In the genomic region with DNA sequence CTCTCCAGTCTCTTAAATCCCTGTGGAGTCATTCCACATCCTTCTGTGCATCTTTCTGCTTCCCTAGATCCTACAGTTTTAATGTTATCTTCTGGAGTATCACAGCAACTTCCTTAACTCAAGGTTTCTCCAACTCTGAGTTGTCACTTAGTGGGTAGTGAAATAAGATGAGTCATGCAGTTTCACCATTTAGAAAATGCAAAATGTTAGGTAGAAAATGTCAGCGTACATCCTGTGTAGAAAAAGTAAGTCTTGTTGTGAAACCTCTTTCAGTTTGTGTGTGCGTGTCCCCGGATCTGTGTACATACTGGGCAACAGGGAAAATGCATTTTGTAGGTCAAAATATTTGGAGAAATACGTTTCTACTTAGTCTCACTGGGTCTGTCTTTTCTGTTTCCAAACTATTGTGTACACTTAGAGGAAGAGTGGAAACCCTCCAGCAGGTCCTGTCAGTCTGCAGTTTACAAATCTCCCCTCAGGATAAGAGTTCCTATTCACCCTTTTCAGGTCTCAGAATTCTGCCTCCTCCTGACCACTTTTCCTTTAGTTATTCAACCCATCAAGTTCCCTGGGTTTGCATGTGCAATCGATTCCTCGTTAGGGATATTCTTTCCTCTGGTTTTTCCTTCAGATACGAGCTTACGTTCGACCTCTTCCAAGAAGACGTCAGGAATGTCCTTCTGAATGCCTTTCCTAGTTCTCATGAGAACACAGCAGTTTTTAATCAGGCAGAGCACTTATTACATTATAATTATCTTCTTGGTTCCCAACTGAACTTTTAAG, we compare ENCODE assay signal across 1 cellular context.
TF ChIP-seq lines count a peak whose summit lies in the region.

No MANE protein-coding gene starts in this region.

TF ChIP-seq in GM12878, 131 proteins besides CTCF, POLR2A, EP300 and RAD21 (continued from another document):
- TF ChIP-seq, protein P1, sequence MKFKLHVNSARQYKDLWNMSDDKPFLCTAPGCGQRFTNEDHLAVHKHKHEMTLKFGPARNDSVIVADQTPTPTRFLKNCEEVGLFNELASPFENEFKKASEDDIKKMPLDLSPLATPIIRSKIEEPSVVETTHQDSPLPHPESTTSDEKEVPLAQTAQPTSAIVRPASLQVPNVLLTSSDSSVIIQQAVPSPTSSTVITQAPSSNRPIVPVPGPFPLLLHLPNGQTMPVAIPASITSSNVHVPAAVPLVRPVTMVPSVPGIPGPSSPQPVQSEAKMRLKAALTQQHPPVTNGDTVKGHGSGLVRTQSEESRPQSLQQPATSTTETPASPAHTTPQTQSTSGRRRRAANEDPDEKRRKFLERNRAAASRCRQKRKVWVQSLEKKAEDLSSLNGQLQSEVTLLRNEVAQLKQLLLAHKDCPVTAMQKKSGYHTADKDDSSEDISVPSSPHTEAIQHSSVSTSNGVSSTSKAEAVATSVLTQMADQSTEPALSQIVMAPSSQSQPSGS (IDR thresholded peaks at IDR 0.05; ENCODE audit: low read length): peak; percentile 79
- no peak for TF ChIP-seq RCOR1 (conservative IDR thresholded peaks at IDR 0.05; ENCODE audit: low read depth, low read length)
- peak; percentile 80 for TF ChIP-seq IKZF1 (conservative IDR thresholded peaks at IDR 0.05)
- TF ChIP-seq RUNX3 (IDR thresholded peaks at IDR 0.05; ENCODE audit: low read length): peak; percentile 77
- TF ChIP-seq CREM (IDR thresholded peaks at IDR 0.05; ENCODE audit: low read depth): peak; percentile 63
- no peak for TF ChIP-seq CHD1 (IDR thresholded peaks at IDR 0.05; ENCODE audit: low read depth, low read length)
- no peak for TF ChIP-seq EGR1 (IDR thresholded peaks at IDR 0.05; ENCODE audit: borderline replicate concordance in 1 of 2, low read depth in 2 of 2, low read length in 2 of 2)
- TF ChIP-seq PAX5 (IDR thresholded peaks at IDR 0.05; ENCODE audit: borderline replicate concordance, low read depth, low read length): peak; percentile 32; the same call in 1 of the 2 replicates
- no peak; the same call in 1 of the 2 replicates for TF ChIP-seq MXI1 (IDR thresholded peaks at IDR 0.05; ENCODE audit: low read depth, low read length)
- TF ChIP-seq POU2F2 (IDR thresholded peaks at IDR 0.05; ENCODE audit: borderline replicate concordance, low read depth, low read length): peak; percentile 71; the same call in 2 of the 3 replicates
- TF ChIP-seq EZH2 (IDR thresholded peaks at IDR 0.05; ENCODE audit: borderline replicate concordance, control insufficient read depth, low read depth, low read length): no peak
- TF ChIP-seq ZNF207 (IDR thresholded peaks at IDR 0.05; ENCODE audit: borderline replicate concordance): peak; percentile 55; the same call in 1 of the 2 replicates
- TF ChIP-seq, protein P2, sequence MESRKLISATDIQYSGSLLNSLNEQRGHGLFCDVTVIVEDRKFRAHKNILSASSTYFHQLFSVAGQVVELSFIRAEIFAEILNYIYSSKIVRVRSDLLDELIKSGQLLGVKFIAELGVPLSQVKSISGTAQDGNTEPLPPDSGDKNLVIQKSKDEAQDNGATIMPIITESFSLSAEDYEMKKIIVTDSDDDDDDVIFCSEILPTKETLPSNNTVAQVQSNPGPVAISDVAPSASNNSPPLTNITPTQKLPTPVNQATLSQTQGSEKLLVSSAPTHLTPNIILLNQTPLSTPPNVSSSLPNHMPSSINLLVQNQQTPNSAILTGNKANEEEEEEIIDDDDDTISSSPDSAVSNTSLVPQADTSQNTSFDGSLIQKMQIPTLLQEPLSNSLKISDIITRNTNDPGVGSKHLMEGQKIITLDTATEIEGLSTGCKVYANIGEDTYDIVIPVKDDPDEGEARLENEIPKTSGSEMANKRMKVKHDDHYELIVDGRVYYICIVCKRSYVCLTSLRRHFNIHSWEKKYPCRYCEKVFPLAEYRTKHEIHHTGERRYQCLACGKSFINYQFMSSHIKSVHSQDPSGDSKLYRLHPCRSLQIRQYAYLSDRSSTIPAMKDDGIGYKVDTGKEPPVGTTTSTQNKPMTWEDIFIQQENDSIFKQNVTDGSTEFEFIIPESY (IDR thresholded peaks at IDR 0.05): no peak
- TF ChIP-seq PAX8 (IDR thresholded peaks at IDR 0.05): peak; percentile 84; the same call in 1 of the 2 replicates
- no peak for TF ChIP-seq MYC (IDR thresholded peaks at IDR 0.05; ENCODE audit: insufficient read depth, insufficient read length, insufficient replicate concordance, low read length, severe bottlenecking)
- TF ChIP-seq NR2F1 (conservative IDR thresholded peaks at IDR 0.05): peak; percentile 40
- 0 out of 2 replicates have a peak, but pooled peaks have one; percentile 24 for TF ChIP-seq ZNF24 (IDR thresholded peaks at IDR 0.05)
- TF ChIP-seq TARDBP (IDR thresholded peaks at IDR 0.05; ENCODE audit: borderline replicate concordance): no peak
- TF ChIP-seq TAF1 (IDR thresholded peaks at IDR 0.05; ENCODE audit: borderline replicate concordance, low read depth, low read length): peak; percentile 47; the same call in 1 of the 2 replicates
- TF ChIP-seq, protein P3, sequence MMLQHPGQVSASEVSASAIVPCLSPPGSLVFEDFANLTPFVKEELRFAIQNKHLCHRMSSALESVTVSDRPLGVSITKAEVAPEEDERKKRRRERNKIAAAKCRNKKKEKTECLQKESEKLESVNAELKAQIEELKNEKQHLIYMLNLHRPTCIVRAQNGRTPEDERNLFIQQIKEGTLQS (IDR thresholded peaks at IDR 0.05; ENCODE audit: borderline replicate concordance, extremely low read depth, low read depth, low read length): no peak
- TF ChIP-seq DPF2 (IDR thresholded peaks at IDR 0.05): peak; percentile 61
- TF ChIP-seq CBX3 (IDR thresholded peaks at IDR 0.05; ENCODE audit: borderline replicate concordance, low read depth): no peak
- TF ChIP-seq, protein P4, sequence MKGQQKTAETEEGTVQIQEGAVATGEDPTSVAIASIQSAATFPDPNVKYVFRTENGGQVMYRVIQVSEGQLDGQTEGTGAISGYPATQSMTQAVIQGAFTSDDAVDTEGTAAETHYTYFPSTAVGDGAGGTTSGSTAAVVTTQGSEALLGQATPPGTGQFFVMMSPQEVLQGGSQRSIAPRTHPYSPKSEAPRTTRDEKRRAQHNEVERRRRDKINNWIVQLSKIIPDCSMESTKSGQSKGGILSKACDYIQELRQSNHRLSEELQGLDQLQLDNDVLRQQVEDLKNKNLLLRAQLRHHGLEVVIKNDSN (IDR thresholded peaks at IDR 0.05; ENCODE audit: borderline replicate concordance, extremely low read length, insufficient read depth, low read depth, low read length): no peak
- peak; percentile 59 for TF ChIP-seq CREB1 (IDR thresholded peaks at IDR 0.05; ENCODE audit: low read depth)
- no peak for TF ChIP-seq CEBPB (IDR thresholded peaks at IDR 0.05; ENCODE audit: borderline replicate concordance in 1 of 2, low read depth in 2 of 2, low read length in 2 of 2)
- peak; percentile 52; the same call in 1 of the 2 replicates for TF ChIP-seq GABPA (IDR thresholded peaks at IDR 0.05; ENCODE audit: low read depth)
- TF ChIP-seq YY1 (IDR thresholded peaks at IDR 0.05; ENCODE audit: low read depth, low read length): peak; percentile 69
- peak; percentile 86 for TF ChIP-seq JUNB (IDR thresholded peaks at IDR 0.05)
- TF ChIP-seq IRF4 (IDR thresholded peaks at IDR 0.05; ENCODE audit: low read depth, low read length): peak; percentile 43; the same call in 1 of the 2 replicates
- no peak for TF ChIP-seq NR2C2 (IDR thresholded peaks at IDR 0.05; ENCODE audit: borderline replicate concordance, control insufficient read depth, insufficient read length, low read depth)
- TF ChIP-seq, protein P5, sequence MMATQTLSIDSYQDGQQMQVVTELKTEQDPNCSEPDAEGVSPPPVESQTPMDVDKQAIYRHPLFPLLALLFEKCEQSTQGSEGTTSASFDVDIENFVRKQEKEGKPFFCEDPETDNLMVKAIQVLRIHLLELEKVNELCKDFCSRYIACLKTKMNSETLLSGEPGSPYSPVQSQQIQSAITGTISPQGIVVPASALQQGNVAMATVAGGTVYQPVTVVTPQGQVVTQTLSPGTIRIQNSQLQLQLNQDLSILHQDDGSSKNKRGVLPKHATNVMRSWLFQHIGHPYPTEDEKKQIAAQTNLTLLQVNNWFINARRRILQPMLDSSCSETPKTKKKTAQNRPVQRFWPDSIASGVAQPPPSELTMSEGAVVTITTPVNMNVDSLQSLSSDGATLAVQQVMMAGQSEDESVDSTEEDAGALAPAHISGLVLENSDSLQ (IDR thresholded peaks at IDR 0.05): peak; percentile 69
- 0 out of 2 replicates have a peak, but pooled peaks have one; percentile 12 for TF ChIP-seq ZNF384 (IDR thresholded peaks at IDR 0.05; ENCODE audit: borderline replicate concordance, low read depth, low read length)
- no peak for TF ChIP-seq FOS (IDR thresholded peaks at IDR 0.05; ENCODE audit: borderline replicate concordance, extremely low read depth, insufficient read length)
- peak; percentile 65 for TF ChIP-seq EED (IDR thresholded peaks at IDR 0.05; ENCODE audit: low read depth)
- peak; percentile 37; the same call in 1 of the 2 replicates for TF ChIP-seq BCL11A (IDR thresholded peaks at IDR 0.05; ENCODE audit: low read depth, low read length)
- TF ChIP-seq ATF7 (IDR thresholded peaks at IDR 0.05; ENCODE audit: low read depth): peak; percentile 90
- TF ChIP-seq, protein P6, sequence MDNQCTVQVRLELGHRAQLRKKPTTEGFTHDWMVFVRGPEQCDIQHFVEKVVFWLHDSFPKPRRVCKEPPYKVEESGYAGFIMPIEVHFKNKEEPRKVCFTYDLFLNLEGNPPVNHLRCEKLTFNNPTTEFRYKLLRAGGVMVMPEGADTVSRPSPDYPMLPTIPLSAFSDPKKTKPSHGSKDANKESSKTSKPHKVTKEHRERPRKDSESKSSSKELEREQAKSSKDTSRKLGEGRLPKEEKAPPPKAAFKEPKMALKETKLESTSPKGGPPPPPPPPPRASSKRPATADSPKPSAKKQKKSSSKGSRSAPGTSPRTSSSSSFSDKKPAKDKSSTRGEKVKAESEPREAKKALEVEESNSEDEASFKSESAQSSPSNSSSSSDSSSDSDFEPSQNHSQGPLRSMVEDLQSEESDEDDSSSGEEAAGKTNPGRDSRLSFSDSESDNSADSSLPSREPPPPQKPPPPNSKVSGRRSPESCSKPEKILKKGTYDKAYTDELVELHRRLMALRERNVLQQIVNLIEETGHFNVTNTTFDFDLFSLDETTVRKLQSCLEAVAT (IDR thresholded peaks at IDR 0.05): 0 out of 2 replicates have a peak, but pooled peaks have one; percentile 36
- TF ChIP-seq MTA2 (IDR thresholded peaks at IDR 0.05; ENCODE audit: low read depth): no peak
- TF ChIP-seq BACH1 (IDR thresholded peaks at IDR 0.05; ENCODE audit: borderline replicate concordance): peak; percentile 97; the same call in 1 of the 2 replicates
- 0 out of 2 replicates have a peak, but pooled peaks have one; percentile 24 for TF ChIP-seq GATAD2B (conservative IDR thresholded peaks at IDR 0.05; ENCODE audit: low read depth)
- TF ChIP-seq POLR2AphosphoS5 (IDR thresholded peaks at IDR 0.05; ENCODE audit: low read length): 0 out of 2 replicates have a peak, but pooled peaks have one; percentile 45
- TF ChIP-seq, protein P7, sequence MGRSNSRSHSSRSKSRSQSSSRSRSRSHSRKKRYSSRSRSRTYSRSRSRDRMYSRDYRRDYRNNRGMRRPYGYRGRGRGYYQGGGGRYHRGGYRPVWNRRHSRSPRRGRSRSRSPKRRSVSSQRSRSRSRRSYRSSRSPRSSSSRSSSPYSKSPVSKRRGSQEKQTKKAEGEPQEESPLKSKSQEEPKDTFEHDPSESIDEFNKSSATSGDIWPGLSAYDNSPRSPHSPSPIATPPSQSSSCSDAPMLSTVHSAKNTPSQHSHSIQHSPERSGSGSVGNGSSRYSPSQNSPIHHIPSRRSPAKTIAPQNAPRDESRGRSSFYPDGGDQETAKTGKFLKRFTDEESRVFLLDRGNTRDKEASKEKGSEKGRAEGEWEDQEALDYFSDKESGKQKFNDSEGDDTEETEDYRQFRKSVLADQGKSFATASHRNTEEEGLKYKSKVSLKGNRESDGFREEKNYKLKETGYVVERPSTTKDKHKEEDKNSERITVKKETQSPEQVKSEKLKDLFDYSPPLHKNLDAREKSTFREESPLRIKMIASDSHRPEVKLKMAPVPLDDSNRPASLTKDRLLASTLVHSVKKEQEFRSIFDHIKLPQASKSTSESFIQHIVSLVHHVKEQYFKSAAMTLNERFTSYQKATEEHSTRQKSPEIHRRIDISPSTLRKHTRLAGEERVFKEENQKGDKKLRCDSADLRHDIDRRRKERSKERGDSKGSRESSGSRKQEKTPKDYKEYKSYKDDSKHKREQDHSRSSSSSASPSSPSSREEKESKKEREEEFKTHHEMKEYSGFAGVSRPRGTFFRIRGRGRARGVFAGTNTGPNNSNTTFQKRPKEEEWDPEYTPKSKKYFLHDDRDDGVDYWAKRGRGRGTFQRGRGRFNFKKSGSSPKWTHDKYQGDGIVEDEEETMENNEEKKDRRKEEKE (IDR thresholded peaks at IDR 0.05): no peak
- TF ChIP-seq ZNF217 (IDR thresholded peaks at IDR 0.05): peak; percentile 47; the same call in 1 of the 2 replicates
- no peak for TF ChIP-seq SMARCA5 (IDR thresholded peaks at IDR 0.05)
- TF ChIP-seq, protein P8, sequence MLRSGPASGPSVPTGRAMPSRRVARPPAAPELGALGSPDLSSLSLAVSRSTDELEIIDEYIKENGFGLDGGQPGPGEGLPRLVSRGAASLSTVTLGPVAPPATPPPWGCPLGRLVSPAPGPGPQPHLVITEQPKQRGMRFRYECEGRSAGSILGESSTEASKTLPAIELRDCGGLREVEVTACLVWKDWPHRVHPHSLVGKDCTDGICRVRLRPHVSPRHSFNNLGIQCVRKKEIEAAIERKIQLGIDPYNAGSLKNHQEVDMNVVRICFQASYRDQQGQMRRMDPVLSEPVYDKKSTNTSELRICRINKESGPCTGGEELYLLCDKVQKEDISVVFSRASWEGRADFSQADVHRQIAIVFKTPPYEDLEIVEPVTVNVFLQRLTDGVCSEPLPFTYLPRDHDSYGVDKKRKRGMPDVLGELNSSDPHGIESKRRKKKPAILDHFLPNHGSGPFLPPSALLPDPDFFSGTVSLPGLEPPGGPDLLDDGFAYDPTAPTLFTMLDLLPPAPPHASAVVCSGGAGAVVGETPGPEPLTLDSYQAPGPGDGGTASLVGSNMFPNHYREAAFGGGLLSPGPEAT (IDR thresholded peaks at IDR 0.05; ENCODE audit: low read depth): peak; percentile 87
- peak; percentile 65; the same call in 1 of the 2 replicates for TF ChIP-seq FOXM1 (IDR thresholded peaks at IDR 0.05; ENCODE audit: low read depth, low read length)
- peak; percentile 78 for TF ChIP-seq NFIC (IDR thresholded peaks at IDR 0.05; ENCODE audit: low read depth, low read length)
- TF ChIP-seq PML (IDR thresholded peaks at IDR 0.05; ENCODE audit: low read length): peak; percentile 72
